7 cellular contexts compared by ENCODE assay signal in genomic region chr11:67301951-67302516, GRCh38. TPM values are rescaled to one million over a fixed set of nuclear protein-coding genes. Genes with fewer than 3 reads are reported as not detected.
DNase-seq lines count a peak whose midpoint lies in the region; ATAC-seq and TF ChIP-seq lines count a peak whose summit lies in the region.

No MANE protein-coding gene starts in this region.

- H3K4me3 ChIP-seq in left lung = peak overlapping the region in 1 of 2 donors; percentile 84
- peak overlapping the region; percentile 99 for H3K4me3 ChIP-seq in upper lobe of right lung

- H3K9me3 Mint-ChIP-seq in stimulated activated naive CD8-positive, alpha-beta T cell treated with anti-CD3 and anti-CD28 coated beads, Interleukin-15, amount 100 ng/mL, for 72 hours = peaks cover 1 to 3% of the 10 kb centered on the region in 2 donors

- H3K9me3 ChIP-seq in left lung (no peaks in the 10 kb centered on the region), upper lobe of right lung (no peaks in the 10 kb centered on the region)

- H3K36me3 ChIP-seq in left lung (peaks cover 3 to 56% of the 10 kb centered on the region in 2 donors), upper lobe of right lung (peaks cover 36% of the 10 kb centered on the region)

- H3K27ac ChIP-seq in left lung (peak overlapping the region; percentile 71 to 88), upper lobe of right lung (peak overlapping the region; percentile 86)

- ATAC-seq in left lung (peak; percentile 57), upper lobe of right lung (peak; percentile 59), GM18873 (IDR thresholded peaks at IDR 0.05; ENCODE audit: low FRiP score, unreplicated experiment) (no peak)
- ATAC-seq in stimulated activated naive CD8-positive, alpha-beta T cell treated with anti-CD3 and anti-CD28 coated beads, Interleukin-15, amount 100 ng/mL, for 72 hours = no peak

- H3K4me3 Mint-ChIP-seq in stimulated activated naive CD8-positive, alpha-beta T cell treated with anti-CD3 and anti-CD28 coated beads, Interleukin-15, amount 100 ng/mL, for 72 hours = peak overlapping the region in 1 of 2 donors; percentile 77

- intact Hi-C loops in left lung (cut with DNase I) = no loop called here
- intact Hi-C loops in upper lobe of right lung (cut with DNase I) = no loop called here

- peak; percentile 24 for DNase-seq in GM03348 (ENCODE audit: low spot score)
- DNase-seq in NCI-H345 (lab: John Stamatoyannopoulos, UW) = peak; percentile 78
- peak; percentile 63 for DNase-seq in cerebellar cortex (ENCODE audit: low spot score)
- DNase-seq in left lung = peak; percentile 63 to 86
- peak; percentile 83 for DNase-seq in upper lobe of right lung
- DNase-seq in stimulated activated naive CD8-positive, alpha-beta T cell treated with anti-CD3 and anti-CD28 coated beads, Interleukin-15, amount 100 ng/mL, for 72 hours = no peak

- H3K27me3 ChIP-seq in left lung (no peaks in the 10 kb centered on the region), upper lobe of right lung (no peaks in the 10 kb centered on the region)

- no peak overlapping the region for H3K27ac Mint-ChIP-seq in stimulated activated naive CD8-positive, alpha-beta T cell treated with anti-CD3 and anti-CD28 coated beads, Interleukin-15, amount 100 ng/mL, for 72 hours

- TF ChIP-seq CTCF in left lung (IDR thresholded peaks at IDR 0.05) = no peak
- TF ChIP-seq CTCF in upper lobe of right lung (IDR thresholded peaks at IDR 0.05) = no peak

- peaks cover 34% of the 10 kb centered on the region for H3K4me1 Mint-ChIP-seq in stimulated activated naive CD8-positive, alpha-beta T cell treated with anti-CD3 and anti-CD28 coated beads, Interleukin-15, amount 100 ng/mL, for 72 hours

- H3K27me3 Mint-ChIP-seq in stimulated activated naive CD8-positive, alpha-beta T cell treated with anti-CD3 and anti-CD28 coated beads, Interleukin-15, amount 100 ng/mL, for 72 hours = no peaks in the 10 kb centered on the region

- H3K4me1 ChIP-seq in left lung (peaks cover 13 to 44% of the 10 kb centered on the region in 2 donors), upper lobe of right lung (peaks cover 25% of the 10 kb centered on the region)

RNA-seq across cellular contexts. Expression of gene SSH3, which starts 1.3 kb away (rescaled TPM):
- total RNA-seq in left lung (10 to 100 TPM; 28.7 to 44.9 TPM), upper lobe of right lung (36.4 TPM)

RNA-seq across cellular contexts. Expression of gene ANKRD13D, which starts 12.9 kb away (rescaled TPM):
- 10 to 100 TPM; 48.0 to 81.2 TPM for total RNA-seq in left lung
- total RNA-seq in upper lobe of right lung = 59.4 TPM

RNA-seq across cellular contexts. Expression of gene GRK2, which starts 35.8 kb away (rescaled TPM):
- total RNA-seq in left lung = 100 to 1,000 TPM in 1 of 2 donors, 10 to 100 TPM in 1; 55.2 to 118 TPM
- total RNA-seq in upper lobe of right lung = 98.4 TPM

RNA-seq across cellular contexts. Expression of gene POLD4, which starts 51.3 kb away (rescaled TPM):
- 10 to 100 TPM; 67.7 to 77.3 TPM for total RNA-seq in left lung
- total RNA-seq in upper lobe of right lung = 69.3 TPM

Comparison
In these comparisons a context has a peak if more than half of its experiments do, and no peak if none do; other contexts are left out.
1. DNase-seq: peak in GM03348 (single experiment), NCI-H345 (single experiment), cerebellar cortex (single experiment), left lung (2 of 2) and upper lobe of right lung (single experiment); none in stimulated activated naive CD8-positive, alpha-beta T cell treated with anti-CD3 and anti-CD28 coated beads, Interleukin-15, amount 100 ng/mL, for 72 hours (0 of 2).
2. ATAC-seq: peak in left lung (single experiment) and upper lobe of right lung (single experiment); none in stimulated activated naive CD8-positive, alpha-beta T cell treated with anti-CD3 and anti-CD28 coated beads, Interleukin-15, amount 100 ng/mL, for 72 hours (single experiment) and GM18873 (single experiment).